4 cellular contexts compared by ENCODE assay signal in the genomic region with DNA sequence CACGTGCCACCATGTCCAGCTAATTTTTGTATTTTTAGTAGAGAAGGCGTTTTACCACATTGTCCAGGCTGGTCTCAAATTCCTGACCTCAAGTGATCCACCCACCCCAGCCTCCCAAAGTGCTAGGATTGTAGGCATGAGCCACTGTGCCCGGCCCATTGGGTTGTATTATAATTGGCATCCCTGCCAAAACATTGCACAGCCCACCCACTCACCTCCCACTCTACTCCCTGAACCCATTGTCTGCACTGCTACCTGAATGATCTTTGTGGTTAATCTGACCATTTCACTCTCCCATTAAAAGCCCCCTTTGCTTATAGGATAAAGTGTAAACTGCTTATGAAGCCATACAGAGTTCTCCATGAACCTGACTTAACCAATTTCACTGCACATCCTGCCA. TPM values are rescaled to one million over a fixed set of nuclear protein-coding genes. Genes with fewer than 3 reads are reported as not detected.
"Had no signal": no experiment of that assay in that cellular context is flagged by ENCODE, and none has a peak within 500 bp of the region (broad histone marks: within the 10 kb centered on the region; RNA-seq: fewer than 3 reads in every experiment).

No MANE protein-coding gene starts in this region.

- H3K4me3 ChIP-seq: GM12878 had no signal

- DNase-seq: GDM1, GF-D8 had no signal

- ATAC-seq: GM12878 had no signal

RNA-seq across cellular contexts. Expression of a gene that starts 35.8 kb away (rescaled TPM):
- total RNA-seq: G401, GM12878 had no signal
